ENCODE assay signal across 8 cellular contexts in genomic region chr12:55965941-55966407, GRCh38. TPM values are rescaled to one million over a fixed set of nuclear protein-coding genes. Genes with fewer than 3 reads are reported as not detected.
A peak's percentile ranks its signal among the peaks of the same experiment; 100 is the strongest.
DNase-seq lines count a peak whose midpoint lies in the region; ATAC-seq and TF ChIP-seq lines count a peak whose summit lies in the region.

PMEL (minus strand) TSS chr12:55966042; CDS start chr12:55966011, 31 bp downstream.

- H3K4me3 ChIP-seq in cardiac muscle cell: peak within 1 kb of the TSS; percentile 67
- H3K4me3 ChIP-seq in retinal pigment epithelial cell (ENCODE audit: low read length): peak within 1 kb of the TSS; percentile 89

- H3K36me3 ChIP-seq in cardiac muscle cell: no peaks in the 10 kb centered on the region

- intact Hi-C loops in activated B cell treated with CpG ODN at 0.5 μM for 24 hours (cut with micrococcal nuclease): loop anchor here (1.0 kb wide), 1 partner anchor 8 kb away; the partner anchor contains the start of gene RAB5B

- no peak for DNase-seq in activated CD4-positive, alpha-beta T cell treated with anti-CD3 and anti-CD28 coated beads, Interleukin-2, amount 10 ng/mL, durations not matched to agents 7 days and 5 days
- DNase-seq in activated CD4-positive, alpha-beta T cell treated with anti-CD3 and anti-CD28 coated beads, Interleukin-2, amount 50 U/mL, for 1 hour: no peak
- no peak for DNase-seq in activated B cell treated with CpG ODN at 0.5 μM for 24 hours
- DNase-seq in cardiac muscle cell (ENCODE audit: low read depth in 1 of 2, low spot score in 1 of 2): peak in 1 of 2 donors; percentile 11
- no peak for DNase-seq in retinal pigment epithelial cell (ENCODE audit: low read depth)
- no peak for DNase-seq in superior temporal gyrus (ENCODE audit: extremely low spot score)

- peak within 1 kb of the TSS; percentile 89 for H3K27ac Mint-ChIP-seq in activated CD4-positive, alpha-beta T cell treated with anti-CD3 and anti-CD28 coated beads, Interleukin-2, amount 10 ng/mL, durations not matched to agents 7 days and 5 days
- peak within 1 kb of the TSS; percentile 66 for H3K27ac Mint-ChIP-seq in activated B cell treated with CpG ODN at 0.5 μM for 24 hours

- no peaks in the 10 kb centered on the region for H3K27me3 Mint-ChIP-seq in activated CD4-positive, alpha-beta T cell treated with anti-CD3 and anti-CD28 coated beads, Interleukin-2, amount 10 ng/mL, durations not matched to agents 7 days and 5 days
- H3K27me3 Mint-ChIP-seq in activated B cell treated with CpG ODN at 0.5 μM for 24 hours: no peaks in the 10 kb centered on the region

- CTCF ChIA-PET in activated CD4-positive, alpha-beta T cell treated with anti-CD3 and anti-CD28 coated beads, Interleukin-2, amount 10 ng/mL, durations not matched to agents 7 days and 5 days (lab: Charles Lee): no interaction called here
- CTCF ChIA-PET in activated B cell treated with CpG ODN at 0.5 μM for 24 hours (lab: Charles Lee): no interaction called here

- peaks cover 11% of the 10 kb centered on the region for H3K4me1 ChIP-seq in cardiac muscle cell (ENCODE audit: low read depth)

- H3K4me1 Mint-ChIP-seq in activated CD4-positive, alpha-beta T cell treated with anti-CD3 and anti-CD28 coated beads, Interleukin-2, amount 10 ng/mL, durations not matched to agents 7 days and 5 days: peaks cover 36% of the 10 kb centered on the region
- peaks cover 31% of the 10 kb centered on the region for H3K4me1 Mint-ChIP-seq in activated B cell treated with CpG ODN at 0.5 μM for 24 hours

- H3K27me3 ChIP-seq in cardiac muscle cell: no peaks in the 10 kb centered on the region

- peak within 1 kb of the TSS; percentile 97 for H3K4me3 Mint-ChIP-seq in activated CD4-positive, alpha-beta T cell treated with anti-CD3 and anti-CD28 coated beads, Interleukin-2, amount 10 ng/mL, durations not matched to agents 7 days and 5 days
- H3K4me3 Mint-ChIP-seq in activated B cell treated with CpG ODN at 0.5 μM for 24 hours: peak within 1 kb of the TSS; percentile 93

- H3K9me3 Mint-ChIP-seq in activated CD4-positive, alpha-beta T cell treated with anti-CD3 and anti-CD28 coated beads, Interleukin-2, amount 10 ng/mL, durations not matched to agents 7 days and 5 days: no peaks in the 10 kb centered on the region
- H3K9me3 Mint-ChIP-seq in activated B cell treated with CpG ODN at 0.5 μM for 24 hours: no peaks in the 10 kb centered on the region

- no peak for ATAC-seq in activated B cell treated with CpG ODN at 0.5 μM for 24 hours (ENCODE audit: low read depth)
- ATAC-seq in HG03108 (IDR thresholded peaks at IDR 0.05; ENCODE audit: unreplicated experiment): no peak
- ATAC-seq in GM21717 (IDR thresholded peaks at IDR 0.05; ENCODE audit: unreplicated experiment): no peak

- TF ChIP-seq CTCF in activated B cell treated with CpG ODN at 0.5 μM for 24 hours (IDR thresholded peaks at IDR 0.05) (no peak), cardiac muscle cell (IDR thresholded peaks at IDR 0.05; ENCODE audit: low read depth, low read length) (no peak), retinal pigment epithelial cell (conservative IDR thresholded peaks at IDR 0.05; ENCODE audit: low read depth, low read length) (no peak)

- POLR2A ChIA-PET in activated CD4-positive, alpha-beta T cell treated with anti-CD3 and anti-CD28 coated beads, Interleukin-2, amount 10 ng/mL, durations not matched to agents 7 days and 5 days (lab: Charles Lee): no interaction called here
- POLR2A ChIA-PET in activated B cell treated with CpG ODN at 0.5 μM for 24 hours (lab: Charles Lee): no interaction called here

- H3K36me3 Mint-ChIP-seq in activated CD4-positive, alpha-beta T cell treated with anti-CD3 and anti-CD28 coated beads, Interleukin-2, amount 10 ng/mL, durations not matched to agents 7 days and 5 days (ENCODE audit: low read depth): peaks cover 21% of the 10 kb centered on the region
- peaks cover 10% of the 10 kb centered on the region for H3K36me3 Mint-ChIP-seq in activated B cell treated with CpG ODN at 0.5 μM for 24 hours (ENCODE audit: low read depth)

- H3K27ac ChIP-seq in cardiac muscle cell: peak within 1 kb of the TSS; percentile 74

- H3K9me3 ChIP-seq in cardiac muscle cell (ENCODE audit: low read depth): no peaks in the 10 kb centered on the region

RNA-seq across cellular contexts. Expression of gene PMEL, which starts in this region (rescaled TPM):
- under 1 TPM in 1 of 2 experiments, not detected in 1; 0.37 TPM for total RNA-seq in activated CD4-positive, alpha-beta T cell treated with anti-CD3 and anti-CD28 coated beads, Interleukin-2, amount 10 ng/mL, durations not matched to agents 7 days and 5 days
- total RNA-seq in activated B cell treated with CpG ODN at 0.5 μM for 24 hours (0.27 TPM in 1 of 2 replicates, not detected in the other), cardiac muscle cell (9.0 and 11.3 TPM in 2 replicates)
- polyA plus RNA-seq in cardiac muscle cell: 15.5 and 15.7 TPM in 2 replicates
